Comparison of ENCODE assay signal across 26 cellular contexts in genomic region chr3:8473990-8474389, GRCh38.
"Had no signal": no experiment of that assay in that cellular context is flagged by ENCODE, and none has a peak within 500 bp of the region (broad histone marks: within the 10 kb centered on the region; RNA-seq: fewer than 3 reads in every experiment).

No MANE protein-coding gene starts in this region.

- H3K27ac ChIP-seq: colonic mucosa, epithelial cell of prostate, esophagus squamous epithelium, gastrocnemius medialis, heart right ventricle, left lung, lower lobe of right lung had no signal

- H3K4me3 ChIP-seq: colonic mucosa, esophagus squamous epithelium, gastrocnemius medialis, heart right ventricle, left lung, lower lobe of right lung, mucosa of descending colon had no signal

- DNase-seq: colonic mucosa; cortex of kidney; effector CD8-positive, alpha-beta T cell; effector memory CD8-positive, alpha-beta T cell; endodermal cell; erythroblast; esophagus squamous epithelium; foreskin fibroblast; foreskin melanocyte; gastrocnemius medialis; glutamatergic neuron; head of caudate nucleus; heart right ventricle; hippocampal formation; left cardiac atrium; left lung; left ventricle myocardium superior; lower lobe of right lung; mesenchymal stem cell; mucosa of descending colon; naive B cell had no signal

- H3K9me3 ChIP-seq: colonic mucosa, esophagus squamous epithelium, gastrocnemius medialis, heart right ventricle, left lung, lower lobe of right lung, mucosa of descending colon had no signal

- FAIRE-seq: endometrium, islet of Langerhans, keratinocyte had no signal

- H3K36me3 ChIP-seq: colonic mucosa, esophagus squamous epithelium, gastrocnemius medialis, heart right ventricle, left lung, lower lobe of right lung had no signal

- ATAC-seq: effector memory CD8-positive, alpha-beta T cell; esophagus mucosa; gastrocnemius medialis; heart right ventricle; left cardiac atrium; left lung; left ventricle myocardium superior; lower lobe of right lung; mucosa of descending colon had no signal

- H3K27me3 ChIP-seq: colonic mucosa, esophagus squamous epithelium, gastrocnemius medialis, heart right ventricle, left lung had no signal

- H3K4me1 ChIP-seq: colonic mucosa, esophagus squamous epithelium, gastrocnemius medialis, lower lobe of right lung had no signal
